ENCODE assay signal across 24 cellular contexts in the genomic region with DNA sequence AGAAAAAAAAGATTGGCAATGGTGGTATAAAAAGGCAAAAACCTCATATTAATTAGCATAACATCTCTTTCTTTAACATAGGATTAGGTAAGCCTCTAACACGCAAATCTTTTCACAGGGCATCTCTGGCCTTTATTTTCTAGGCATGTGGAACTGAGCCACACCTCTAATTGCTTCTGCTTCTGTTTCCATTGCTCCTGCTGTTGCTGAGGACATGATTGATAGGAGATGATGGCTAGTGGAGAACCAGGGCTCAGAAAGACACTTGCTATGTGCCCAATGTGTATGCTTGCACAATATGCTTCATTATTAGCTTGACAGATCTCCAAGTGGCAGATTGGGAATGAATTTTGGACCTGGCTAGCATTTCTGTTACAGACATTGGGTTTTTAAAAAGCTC.
DNase-seq lines count a peak whose midpoint lies in the region; ATAC-seq and TF ChIP-seq lines count a peak whose summit lies in the region.
"Had no signal": no experiment of that assay in that cellular context is flagged by ENCODE, and none has a peak within 500 bp of the region (broad histone marks: within the 10 kb centered on the region; RNA-seq: fewer than 3 reads in every experiment).

No MANE protein-coding gene starts in this region.

- CTCF ChIA-PET in HEK293 (lab: Yijun Ruan, JAX) (no interaction called here), HEK293T (lab: Yijun Ruan, JAX) (no interaction called here)

- peaks cover 26% of the 10 kb centered on the region for H3K36me3 Mint-ChIP-seq in brain
- H3K36me3 Mint-ChIP-seq: CD14-positive monocyte; CD4-positive, alpha-beta memory T cell; CD4-positive, CD25-positive, alpha-beta regulatory T cell; CD8-positive, alpha-beta memory T cell had no signal

- DNase-seq in HEK293T (ENCODE audit: extremely low spot score): no peak
- DNase-seq in NCI-H446 treated with DMSO at 0.1 percent for 48 hours (lab: John Stamatoyannopoulos, UW): peak; percentile 63
- DNase-seq in 8988T: no peak
- no peak for DNase-seq in foreskin melanocyte
- no peak for DNase-seq in inferior parietal cortex (ENCODE audit: extremely low spot score)
- DNase-seq: BE2C; C1 segment of cervical spinal cord; CD4-positive, alpha-beta memory T cell; CD4-positive, CD25-positive, alpha-beta regulatory T cell; CD8-positive, alpha-beta memory T cell; COR-L47; DMS153; DMS53; DMS79; DND-41; EL; GDM1 had no signal

- H3K9me3 ChIP-seq in HEK293 (ENCODE audit: control insufficient read depth, insufficient read depth, low read depth, low read length): no peaks in the 10 kb centered on the region
- H3K9me3 ChIP-seq: A549, BE2C, BLaER1 had no signal

- peaks cover 21% of the 10 kb centered on the region for H3K4me1 ChIP-seq in HEK293 (ENCODE audit: control insufficient read depth, insufficient read depth, low read length)
- H3K4me1 ChIP-seq: A549, BE2C had no signal

- TF ChIP-seq CTCF in HEK293 (tag by site-specific recombination; IDR thresholded peaks at IDR 0.05) (no peak), brain (conservative IDR thresholded peaks at IDR 0.05) (no peak)

- POLR2A ChIA-PET in HEK293 (lab: Yijun Ruan, JAX): no interaction called here
- POLR2A ChIA-PET in HEK293T (lab: Yijun Ruan, JAX): no interaction called here

- no peaks in the 10 kb centered on the region for H3K27me3 Mint-ChIP-seq in brain
- H3K27me3 Mint-ChIP-seq: CD4-positive, alpha-beta memory T cell; CD4-positive, CD25-positive, alpha-beta regulatory T cell; CD8-positive, alpha-beta memory T cell had no signal

- H3K4me3 ChIP-seq in HEK293 (ENCODE audit: low read depth, low read length): no peak overlapping the region
- H3K4me3 ChIP-seq: A549, BLaER1, GM12878 had no signal

- no peak overlapping the region for H3K27ac ChIP-seq in HEK293 (ENCODE audit: extremely low read depth, low read depth, low read length)
- H3K27ac ChIP-seq: A549, BLaER1 had no signal

- H3K27ac Mint-ChIP-seq in brain: peak overlapping the region in 4 of 5 experiments; percentile 56 to 85 (median 66)
- H3K27ac Mint-ChIP-seq: CD14-positive monocyte; CD4-positive, alpha-beta memory T cell; CD4-positive, CD25-positive, alpha-beta regulatory T cell; CD8-positive, alpha-beta memory T cell had no signal

- peaks cover 63% of the 10 kb centered on the region for H3K4me1 Mint-ChIP-seq in brain
- H3K4me1 Mint-ChIP-seq: CD14-positive monocyte; CD4-positive, alpha-beta memory T cell; CD4-positive, CD25-positive, alpha-beta regulatory T cell; CD8-positive, alpha-beta memory T cell had no signal

- H3K4me3 Mint-ChIP-seq in brain: peak overlapping the region; percentile 6 to 49 (median 36)
- H3K4me3 Mint-ChIP-seq: CD14-positive monocyte; CD4-positive, alpha-beta memory T cell; CD8-positive, alpha-beta memory T cell had no signal

- H3K9me3 Mint-ChIP-seq in brain: peaks cover 3 to 12% (median 9%) of the 10 kb centered on the region in 5 experiments

- H3K36me3 ChIP-seq in HEK293 (ENCODE audit: control insufficient read depth in 2 of 2, insufficient read depth in 1 of 2, low read length in 2 of 2): no peaks in the 10 kb centered on the region
- H3K36me3 ChIP-seq: BE2C had no signal

- no peak for ATAC-seq in GM21515 (IDR thresholded peaks at IDR 0.05; ENCODE audit: unreplicated experiment)
- ATAC-seq: A549, GM12878 had no signal

TF ChIP-seq in HEK293, 187 proteins besides CTCF, POLR2A, EP300 and RAD21:
- TF ChIP-seq OSR2 (tag by site-specific recombination; IDR thresholded peaks at IDR 0.05) (peak; percentile 84), ZNF664 (tag by site-specific recombination; IDR thresholded peaks at IDR 0.05) (no peak), ZNF76 (tag by site-specific recombination; IDR thresholded peaks at IDR 0.05; ENCODE audit: borderline replicate concordance, low read depth) (no peak)

TF ChIP-seq in HEK293T, 16 proteins besides CTCF, POLR2A, EP300 and RAD21:
- TF ChIP-seq SP1 (IDR thresholded peaks at IDR 0.05) (no peak), PKNOX1 (IDR thresholded peaks at IDR 0.05) (peak; percentile 64), L3MBTL2 (conservative IDR thresholded peaks at IDR 0.05) (no peak)
